Comparison of ENCODE assay signal across 19 cellular contexts in the genomic region with DNA sequence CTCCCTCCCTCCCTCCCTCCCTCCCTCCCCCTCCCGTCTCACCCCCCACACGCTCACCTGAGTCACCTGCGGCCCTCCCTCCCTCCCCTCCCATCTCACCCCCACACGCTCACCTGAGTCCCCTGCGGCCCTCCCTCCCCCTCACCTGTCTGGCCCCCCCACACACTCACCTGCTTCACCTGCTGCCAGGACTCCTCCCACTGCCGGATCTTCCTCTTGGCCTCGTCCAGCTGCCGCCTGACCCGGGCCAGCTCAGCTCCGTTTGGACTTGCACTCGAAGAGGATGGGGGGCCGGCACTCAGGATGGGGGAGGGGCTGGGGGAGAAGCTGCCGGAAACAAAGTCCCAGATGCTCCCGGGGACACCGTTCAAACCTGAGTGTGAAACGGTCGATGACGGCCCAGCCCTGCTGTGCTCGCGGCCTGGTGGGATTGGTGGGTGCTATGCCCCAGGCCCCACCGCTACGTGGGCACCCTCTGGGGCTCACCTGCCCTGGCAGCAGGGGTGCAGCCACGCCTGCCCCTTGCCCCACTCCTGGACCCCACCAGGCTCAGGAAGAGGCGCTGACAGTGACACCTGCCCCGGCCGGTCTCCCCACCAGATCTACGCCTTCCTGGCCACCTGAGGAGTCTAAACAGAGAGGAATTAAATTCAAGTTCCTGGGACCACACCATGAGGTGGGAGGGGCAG. TPM values are rescaled to one million over a fixed set of nuclear protein-coding genes. Genes with fewer than 3 reads are reported as not detected.
DNase-seq lines count a peak whose midpoint lies in the region; ATAC-seq and TF ChIP-seq lines count a peak whose summit lies in the region.
"Had no signal": no experiment of that assay in that cellular context is flagged by ENCODE, and none has a peak within 500 bp of the region (broad histone marks: within the 10 kb centered on the region; RNA-seq: fewer than 3 reads in every experiment).

No MANE protein-coding gene starts in this region.

- no peaks in the 10 kb centered on the region for H3K9me3 ChIP-seq in prostate gland
- H3K9me3 ChIP-seq: Caco-2 had no signal

- H3K27ac Mint-ChIP-seq in MCF 10A (ENCODE audit: low read depth, unreplicated experiment), result no peak overlapping the region
- H3K27ac Mint-ChIP-seq: IgD-negative memory B cell, T-helper 17 cell had no signal

- TF ChIP-seq CTCF in MCF 10A (IDR thresholded peaks at IDR 0.05; ENCODE audit: unreplicated experiment) (no peak), prostate gland (IDR thresholded peaks at IDR 0.05) (no peak)

- TF ChIP-seq POLR2A in prostate gland (IDR thresholded peaks at IDR 0.05), result no peak

- H3K9me3 Mint-ChIP-seq in MCF 10A (ENCODE audit: unreplicated experiment), result no peaks in the 10 kb centered on the region
- H3K9me3 Mint-ChIP-seq: H9, IgD-negative memory B cell had no signal

- no peaks in the 10 kb centered on the region for H3K27me3 Mint-ChIP-seq in MCF 10A (ENCODE audit: insufficient read depth, unreplicated experiment)
- H3K27me3 Mint-ChIP-seq: IgD-negative memory B cell, T-helper 17 cell had no signal

- intact Hi-C loops in MCF 10A (cut with micrococcal nuclease) (no loop called here), prostate gland (cut with DNase I) (loop anchor here (10.0 kb wide), 1 partner anchor 63 kb away; the partner anchor contains the start of gene UBE2I)

- H3K27ac ChIP-seq in prostate gland, result peak overlapping the region; percentile 67 to 77

- no peak for ATAC-seq in HG02588 (IDR thresholded peaks at IDR 0.05; ENCODE audit: unreplicated experiment)
- ATAC-seq: GM12878, T-helper 17 cell had no signal

- in situ Hi-C loops in T47D (cut with HindIII; ENCODE audit: low pct_unique_long_range_greater_than_20kb, low sequenced_read_pairs), result no loop called here

- peaks cover 29% of the 10 kb centered on the region for H3K36me3 Mint-ChIP-seq in MCF 10A (ENCODE audit: insufficient read depth, unreplicated experiment)

- peaks cover 5% of the 10 kb centered on the region for H3K4me1 ChIP-seq in prostate gland (replicated peaks)
- H3K4me1 ChIP-seq: Caco-2 had no signal

- POLR2A ChIA-PET in MCF 10A (lab: Yijun Ruan, JAX), result interaction anchor here (0.6 to 1.2 kb wide), 2 partner anchors 9 to 14 kb away, joined by 3 to 4 read pairs; no protein-coding TSS in a partner anchor

- WGBS in prostate gland, result 56% methylated on average over 27 of the region's 27 CpGs

- no peaks in the 10 kb centered on the region for H3K4me1 Mint-ChIP-seq in MCF 10A (ENCODE audit: insufficient read depth, unreplicated experiment)
- H3K4me1 Mint-ChIP-seq: CD14-positive monocyte, H9 had no signal

- H3K4me3 ChIP-seq in prostate gland, result no peak overlapping the region
- H3K4me3 ChIP-seq: GM12878 had no signal

- DNase-seq in T47D (ENCODE audit: low read depth in 1 of 2, low spot score in 1 of 2) (peak; percentile 77 to 82), MCF 10A (ENCODE audit: unreplicated experiment) (no peak), DMS79 (lab: John Stamatoyannopoulos, UW) (peak; percentile 17), NCI-H510A (lab: John Stamatoyannopoulos, UW) (peak; percentile 90), prostate gland (ENCODE audit: low spot score) (peak; percentile 74), Ammon's horn (ENCODE audit: low spot score) (no peak)
- DNase-seq in stimulated activated naive CD4-positive, alpha-beta T cell treated with Interleukin-2 at 50 U/mL for 16 hours (lab: John Stamatoyannopoulos, UW), result no peak
- DNase-seq: Caco-2; DND-41; H9; NCI-H1436 treated with DMSO at 0.1 percent for 48 hours; NCI-H2171; NCI-H526; NK-92 treated with Interleukin-12 subunit alpha and Interleukin-12 subunit beta, amount 100 ng/mL, for 24 hours; T-helper 17 cell had no signal

- H3K27me3 ChIP-seq in prostate gland (replicated peaks; ENCODE audit: insufficient read depth), result no peaks in the 10 kb centered on the region

- H3K4me3 Mint-ChIP-seq in MCF 10A (ENCODE audit: unreplicated experiment), result no peak overlapping the region
- H3K4me3 Mint-ChIP-seq: CD14-positive monocyte, H9, T-helper 17 cell had no signal

- peaks cover 2 to 5% of the 10 kb centered on the region in 2 donors for H3K36me3 ChIP-seq in prostate gland

- no TSS peak for BruUV-seq in MCF 10A (replicated peaks; lab: Mats Ljungman, UMichigan)

- CTCF ChIA-PET in MCF 10A (lab: Yijun Ruan, JAX), result no interaction called here

RNA-seq across cellular contexts. Expression of gene GNPTG, which starts 15.9 kb away (rescaled TPM):
- total RNA-seq in MCF 10A (2022), result 37.6 and 41.6 TPM in 2 replicates
- total RNA-seq in prostate gland, result 100 to 1,000 TPM in 1 of 2 donors, 10 to 100 TPM in 1; 99.6 to 132 TPM

RNA-seq across cellular contexts. Expression of gene TSR3, which starts 16.0 kb away (rescaled TPM):
- total RNA-seq in MCF 10A (2022) (49.6 and 58.2 TPM in 2 replicates), prostate gland (100 to 1,000 TPM; 108 to 148 TPM)

RNA-seq across cellular contexts. Expression of gene BAIAP3, which starts 34.2 kb away (rescaled TPM):
- total RNA-seq in MCF 10A (2022) (0.49 and 0.75 TPM in 2 replicates), prostate gland (10 to 100 TPM; 12.1 to 41.6 TPM)

RNA-seq across cellular contexts. Expression of gene UNKL, which starts 46.9 kb away (rescaled TPM):
- total RNA-seq in MCF 10A (2022) (12.3 and 13.4 TPM in 2 replicates), prostate gland (10 to 100 TPM; 32.6 to 96.7 TPM)

RNA-seq across cellular contexts. Expression of gene UQCC4, which starts 52.9 kb away (rescaled TPM):
- total RNA-seq in MCF 10A (2022), result 19.1 and 21.4 TPM in 2 replicates
- 10 to 100 TPM; 12.3 to 24.0 TPM for total RNA-seq in prostate gland

Comparison
In these comparisons a context has a peak if more than half of its experiments do, and no peak if none do; other contexts are left out.
1. DNase-seq: peak in T47D (2 of 2), DMS79 (single experiment), NCI-H510A (single experiment) and prostate gland (single experiment); none in MCF 10A (single experiment), stimulated activated naive CD4-positive, alpha-beta T cell treated with Interleukin-2 at 50 U/mL for 16 hours (single experiment) and Ammon's horn (single experiment).